Comparison of ENCODE assay signal across 1 cellular context in genomic region chr7:116862234-116863167, GRCh38.
A peak's percentile ranks its signal among the peaks of the same experiment; 100 is the strongest.
TF ChIP-seq lines count a peak whose summit lies in the region.

CAPZA2 (plus strand) TSS chr7:116862587; CDS start chr7:116862612, 25 bp downstream.

TF ChIP-seq in HEK293, 187 proteins besides CTCF, POLR2A, EP300 and RAD21 (continued from another document and continues in another):
- TF ChIP-seq ZNF561 (tag by site-specific recombination; IDR thresholded peaks at IDR 0.05; ENCODE audit: borderline replicate concordance) (peak; percentile 49; the same call in 1 of the 2 replicates), ZNF660 (tag by site-specific recombination; IDR thresholded peaks at IDR 0.05) (peak; percentile 87), SP3 (tag by site-specific recombination; IDR thresholded peaks at IDR 0.05) (peak; percentile 58), ELK4 (IDR thresholded peaks at IDR 0.05; ENCODE audit: borderline replicate concordance, low read depth, low read length) (no peak), ZNF785 (tag by site-specific recombination; IDR thresholded peaks at IDR 0.05) (no peak), ZNF692 (tag by site-specific recombination; IDR thresholded peaks at IDR 0.05) (peak; percentile 82), ZNF548 (tag by site-specific recombination; IDR thresholded peaks at IDR 0.05) (no peak), ZNF549 (tag by site-specific recombination; IDR thresholded peaks at IDR 0.05) (no peak), ZFP41 (tag by site-specific recombination; IDR thresholded peaks at IDR 0.05; ENCODE audit: borderline replicate concordance) (no peak), ZNF645 (tag by site-specific recombination; IDR thresholded peaks at IDR 0.05) (0 out of 2 replicates have a peak, but pooled peaks have one; percentile 61), KLF17 (tag by site-specific recombination; IDR thresholded peaks at IDR 0.05) (peak; percentile 86), ZNF488 (tag by site-specific recombination; IDR thresholded peaks at IDR 0.05) (no peak), INSM2 (tag by site-specific recombination; IDR thresholded peaks at IDR 0.05) (0 out of 2 replicates have a peak, but pooled peaks have one; percentile 53), ZNF18 (tag by site-specific recombination; IDR thresholded peaks at IDR 0.05) (no peak), SCRT1 (tag by site-specific recombination; IDR thresholded peaks at IDR 0.05; ENCODE audit: borderline replicate concordance) (no peak), GLI4 (tag by site-specific recombination; IDR thresholded peaks at IDR 0.05) (0 out of 2 replicates have a peak, but pooled peaks have one; percentile 76), HOXA7 (CRISPR knock-in tag; IDR thresholded peaks at IDR 0.05; ENCODE audit: borderline replicate concordance) (no peak), ZNF623 (tag by site-specific recombination; IDR thresholded peaks at IDR 0.05) (no peak; the same call in 1 of the 2 replicates), TCF7L2 (IDR thresholded peaks at IDR 0.05; ENCODE audit: borderline replicate concordance, low read depth, low read length) (no peak), REPIN1 (tag by site-specific recombination; IDR thresholded peaks at IDR 0.05; ENCODE audit: low read depth) (no peak), YY2 (tag by site-specific recombination; IDR thresholded peaks at IDR 0.05) (peak; percentile 85), ZNF146 (tag by site-specific recombination; IDR thresholded peaks at IDR 0.05) (no peak), REST (tag by site-specific recombination; IDR thresholded peaks at IDR 0.05) (no peak; the same call in 1 of the 2 replicates), ZNF366 (tag by site-specific recombination; conservative IDR thresholded peaks at IDR 0.05) (peak; percentile 54), ZNF280D (tag by site-specific recombination; IDR thresholded peaks at IDR 0.05) (no peak), ZNF76 (tag by site-specific recombination; IDR thresholded peaks at IDR 0.05; ENCODE audit: borderline replicate concordance, low read depth) (peak; percentile 49; the same call in 1 of the 2 replicates), ZXDB (tag by site-specific recombination; IDR thresholded peaks at IDR 0.05) (peak; percentile 86), ZNF707 (tag by site-specific recombination; IDR thresholded peaks at IDR 0.05) (no peak), ZNF362 (tag by site-specific recombination; IDR thresholded peaks at IDR 0.05) (no peak), BCL11A (tag by site-specific recombination; IDR thresholded peaks at IDR 0.05; ENCODE audit: low read depth) (no peak), ZNF514 (tag by site-specific recombination; IDR thresholded peaks at IDR 0.05) (no peak), ZNF558 (tag by site-specific recombination; IDR thresholded peaks at IDR 0.05) (no peak), ZNF639 (tag by site-specific recombination; IDR thresholded peaks at IDR 0.05) (0 out of 2 replicates have a peak, but pooled peaks have one; percentile 41), ZEB2 (tag by site-specific recombination; IDR thresholded peaks at IDR 0.05) (peak; percentile 84), ZNF747 (tag by site-specific recombination; IDR thresholded peaks at IDR 0.05) (no peak), ZNF341 (tag by site-specific recombination; IDR thresholded peaks at IDR 0.05; ENCODE audit: low read depth) (no peak), ZNF473 (tag by site-specific recombination; IDR thresholded peaks at IDR 0.05) (no peak), ZNF140 (tag by site-specific recombination; IDR thresholded peaks at IDR 0.05) (no peak), ZSCAN16 (tag by site-specific recombination; IDR thresholded peaks at IDR 0.05) (no peak), ZBTB6 (tag by site-specific recombination; IDR thresholded peaks at IDR 0.05) (no peak)
